ENCODE assay signal across 20 cellular contexts in genomic region chr9:136605966-136606365, GRCh38. TPM values are rescaled to one million over a fixed set of nuclear protein-coding genes. Genes with fewer than 3 reads are reported as not detected.
A peak's percentile ranks its signal among the peaks of the same experiment; 100 is the strongest.
DNase-seq lines count a peak whose midpoint lies in the region; ATAC-seq lines count a peak whose summit lies in the region.
"Had no signal": no experiment of that assay in that cellular context is flagged by ENCODE, and none has a peak within 500 bp of the region (broad histone marks: within the 10 kb centered on the region; RNA-seq: fewer than 3 reads in every experiment).

No MANE protein-coding gene starts in this region.

- no CpG with 5 or more reads among the region's 12 CpGs for WGBS in mesendoderm (ENCODE audit: extremely low coverage, insufficient coverage, low lambda C conversion rate)

- no peak overlapping the region for H2BK120ac ChIP-seq in mesendoderm (ENCODE audit: low read depth, low read length)

- no peak overlapping the region for H4K8ac ChIP-seq in mesendoderm (ENCODE audit: low read depth, low read length)

- peaks cover 3% of the 10 kb centered on the region for H3K4me1 ChIP-seq in mesendoderm (ENCODE audit: control insufficient read depth, low read depth, low read length)
- H3K4me1 ChIP-seq in stomach smooth muscle (ENCODE audit: control insufficient read depth, insufficient read depth, low read length), result peaks cover 25% of the 10 kb centered on the region
- H3K4me1 ChIP-seq: BE2C had no signal

- POLR2A ChIA-PET in activated CD8-positive, alpha-beta T cell treated with anti-CD3 and anti-CD28 coated beads, Interleukin-2, amount 10 ng/mL, durations not matched to agents 7 days and 5 days (lab: Charles Lee), result no interaction called here

- no peak overlapping the region for H3K4me3 Mint-ChIP-seq in activated CD8-positive, alpha-beta T cell treated with anti-CD3 and anti-CD28 coated beads, Interleukin-2, amount 10 ng/mL, durations not matched to agents 7 days and 5 days
- H3K4me3 Mint-ChIP-seq: activated CD4-positive, alpha-beta T cell treated with anti-CD3 and anti-CD28 coated beads, Interleukin-2, amount 10 ng/mL, durations not matched to agents 24 days and 14 days; IgD-negative memory B cell had no signal

- peak overlapping the region; percentile 56 for H3K56ac ChIP-seq in mesendoderm (ENCODE audit: low read length)

- no peaks in the 10 kb centered on the region for H3K79me1 ChIP-seq in mesendoderm (ENCODE audit: low read length)

- no peaks in the 10 kb centered on the region for H3K4me1 Mint-ChIP-seq in activated CD8-positive, alpha-beta T cell treated with anti-CD3 and anti-CD28 coated beads, Interleukin-2, amount 10 ng/mL, durations not matched to agents 7 days and 5 days (ENCODE audit: low read depth)

- no peaks in the 10 kb centered on the region for H3K36me3 ChIP-seq in mesendoderm (ENCODE audit: control insufficient read depth, insufficient read depth, low read length)
- H3K36me3 ChIP-seq in stomach smooth muscle (ENCODE audit: control insufficient read depth in 2 of 2, insufficient read depth in 2 of 2, low read length in 2 of 2), result no peaks in the 10 kb centered on the region
- H3K36me3 ChIP-seq: BE2C, suprapubic skin had no signal

- DNase-seq in DMS 273 (lab: John Stamatoyannopoulos, UW; ENCODE audit: unreplicated experiment) (peak; percentile 65), DMS 273 treated with DMSO at 0.1 percent for 48 hours (lab: John Stamatoyannopoulos, UW) (no peak), cerebellum (ENCODE audit: low spot score) (peak; percentile 15), mesendoderm (no peak), T-helper 1 cell (no peak), NCI-H2171 (lab: John Stamatoyannopoulos, UW) (no peak)
- DNase-seq in activated CD8-positive, alpha-beta T cell treated with anti-CD3 and anti-CD28 coated beads, Interleukin-2, amount 10 ng/mL, durations not matched to agents 7 days and 5 days, result no peak
- DNase-seq: activated CD4-positive, alpha-beta T cell treated with anti-CD3 and anti-CD28 coated beads, Interleukin-2, amount 10 ng/mL, durations not matched to agents 24 days and 14 days; activated CD8-positive, alpha-beta memory T cell treated with anti-CD3 and anti-CD28 coated beads, Interleukin-2, amount 50 U/mL, for 48 hours; activated gamma-delta T cell treated with Interleukin-2 at 50 U/mL for 16 hours; BE2C; GF-D8; MV-4-11; NCI-H69 had no signal

- H2BK15ac ChIP-seq in mesendoderm (replicated peaks; ENCODE audit: low read depth), result no peak overlapping the region

- H3K23ac ChIP-seq in mesendoderm (ENCODE audit: low read length), result no peak overlapping the region

- no peak overlapping the region for H3K4ac ChIP-seq in mesendoderm (ENCODE audit: low read depth, low read length)

- CTCF ChIA-PET in activated CD8-positive, alpha-beta T cell treated with anti-CD3 and anti-CD28 coated beads, Interleukin-2, amount 10 ng/mL, durations not matched to agents 7 days and 5 days (lab: Charles Lee), result interaction anchor here (0.9 to 1.8 kb wide), 2 partner anchors 39 to 121 kb away, joined by 3 to 5 read pairs; no protein-coding TSS in a partner anchor

- no peak overlapping the region for H2BK5ac ChIP-seq in mesendoderm (ENCODE audit: low read length)

- H3K27me3 Mint-ChIP-seq in activated CD8-positive, alpha-beta T cell treated with anti-CD3 and anti-CD28 coated beads, Interleukin-2, amount 10 ng/mL, durations not matched to agents 7 days and 5 days (ENCODE audit: low read depth), result peaks cover 5% of the 10 kb centered on the region

- H3K27ac ChIP-seq in mesendoderm (ENCODE audit: low read depth, low read length) (no peak overlapping the region), stomach smooth muscle (ENCODE audit: low read length) (peak overlapping the region; percentile 67)
- H3K27ac ChIP-seq: 22Rv1, HL-60, suprapubic skin had no signal

- no peaks in the 10 kb centered on the region for H3K9me3 Mint-ChIP-seq in activated CD8-positive, alpha-beta T cell treated with anti-CD3 and anti-CD28 coated beads, Interleukin-2, amount 10 ng/mL, durations not matched to agents 7 days and 5 days (ENCODE audit: insufficient read depth)

- no peak overlapping the region for H3K18ac ChIP-seq in mesendoderm (ENCODE audit: low read length)

- no peak overlapping the region for H2AK5ac ChIP-seq in mesendoderm (ENCODE audit: low read length)

- H3K9ac ChIP-seq in mesendoderm (ENCODE audit: low read length), result no peak overlapping the region
- H3K9ac ChIP-seq in stomach smooth muscle (ENCODE audit: low read length in 2 of 2), result peak overlapping the region; percentile 28 to 29

- H3K9me3 ChIP-seq in stomach smooth muscle (ENCODE audit: control insufficient read depth in 2 of 2, low read length in 2 of 2), result no peaks in the 10 kb centered on the region
- H3K9me3 ChIP-seq: BE2C, suprapubic skin had no signal

- H3K4me3 ChIP-seq in mesendoderm (ENCODE audit: low read length) (no peak overlapping the region), stomach smooth muscle (ENCODE audit: low read length in 2 of 2) (no peak overlapping the region)
- H3K4me3 ChIP-seq: GM12878, suprapubic skin had no signal

- no peaks in the 10 kb centered on the region for H3K36me3 Mint-ChIP-seq in activated CD8-positive, alpha-beta T cell treated with anti-CD3 and anti-CD28 coated beads, Interleukin-2, amount 10 ng/mL, durations not matched to agents 7 days and 5 days (ENCODE audit: low read depth)
- H3K36me3 Mint-ChIP-seq: IgD-negative memory B cell had no signal

- no peak overlapping the region for H3K27ac Mint-ChIP-seq in activated CD8-positive, alpha-beta T cell treated with anti-CD3 and anti-CD28 coated beads, Interleukin-2, amount 10 ng/mL, durations not matched to agents 7 days and 5 days
- H3K27ac Mint-ChIP-seq: activated CD4-positive, alpha-beta T cell treated with anti-CD3 and anti-CD28 coated beads, Interleukin-2, amount 10 ng/mL, durations not matched to agents 24 days and 14 days; IgD-negative memory B cell had no signal

- H3K27me3 ChIP-seq in mesendoderm (ENCODE audit: insufficient read depth, low read length, poor library complexity), result no peaks in the 10 kb centered on the region
- H3K27me3 ChIP-seq in stomach smooth muscle (ENCODE audit: control insufficient read depth in 1 of 2, insufficient read depth in 2 of 2, low read length in 2 of 2), result no peaks in the 10 kb centered on the region
- H3K27me3 ChIP-seq: BE2C had no signal

- no peak for ATAC-seq in activated CD8-positive, alpha-beta T cell treated with anti-CD3 and anti-CD28 coated beads, Interleukin-2, amount 10 ng/mL, durations not matched to agents 7 days and 5 days
- ATAC-seq: GM12878 had no signal

- no peak overlapping the region for H3K4me2 ChIP-seq in mesendoderm (ENCODE audit: low read length)

- H3K79me2 ChIP-seq in mesendoderm (ENCODE audit: control insufficient read depth, insufficient read depth, low read length), result no peaks in the 10 kb centered on the region

- no peak overlapping the region for H4K5ac ChIP-seq in mesendoderm (ENCODE audit: low read length)

RNA-seq across cellular contexts. Expression of gene EGFL7, which starts 56.8 kb away (rescaled TPM):
- 11.6 TPM for total RNA-seq in cerebellum
- polyA plus RNA-seq in mesendoderm (2013, experiment 1 of 2), result 14.0 TPM
- polyA plus RNA-seq in mesendoderm (2013, experiment 2 of 2), result 13.6 TPM
- 1 to 10 TPM; 1.9 TPM for total RNA-seq in activated CD8-positive, alpha-beta T cell treated with anti-CD3 and anti-CD28 coated beads, Interleukin-2, amount 10 ng/mL, durations not matched to agents 7 days and 5 days
- polyA plus RNA-seq: IgD-negative memory B cell had no signal

Comparison
In these comparisons a context has a peak if more than half of its experiments do, and no peak if none do; other contexts are left out.
1. DNase-seq: peak in DMS 273 (single experiment) and cerebellum (single experiment); none in DMS 273 treated with DMSO at 0.1 percent for 48 hours (single experiment), mesendoderm (single experiment), T-helper 1 cell (0 of 5), activated CD8-positive, alpha-beta T cell treated with anti-CD3 and anti-CD28 coated beads, Interleukin-2, amount 10 ng/mL, durations not matched to agents 7 days and 5 days (single experiment) and NCI-H2171 (single experiment).